Comparison of ENCODE assay signal across 19 cellular contexts in genomic region chr4:11529625-11530201, GRCh38.
A peak's percentile ranks its signal among the peaks of the same experiment; 100 is the strongest.
DNase-seq lines count a peak whose midpoint lies in the region; ATAC-seq and TF ChIP-seq lines count a peak whose summit lies in the region.
"Had no signal": no experiment of that assay in that cellular context is flagged by ENCODE, and none has a peak within 500 bp of the region (broad histone marks: within the 10 kb centered on the region; RNA-seq: fewer than 3 reads in every experiment).

No MANE protein-coding gene starts in this region.

- H3K36me3 Mint-ChIP-seq in CD4-positive, alpha-beta T cell (ENCODE audit: low read depth) = no peaks in the 10 kb centered on the region

- TF ChIP-seq CTCF in epithelial cell of esophagus (IDR thresholded peaks at IDR 0.05; ENCODE audit: insufficient read depth, low read depth, low read length, missing control alignments) = no peak
- TF ChIP-seq CTCF in mucosa of descending colon (IDR thresholded peaks at IDR 0.05) = no peak
- TF ChIP-seq CTCF in CD4-positive, alpha-beta T cell (IDR thresholded peaks at IDR 0.05) = no peak

- intact Hi-C loops in mucosa of descending colon (cut with DNase I, micrococcal nuclease) (no loop called here), posterior vena cava (cut with DNase I) (loop anchor here in 1 of 2 donors (10.0 kb wide), 1 partner anchor 1115 kb away; no protein-coding TSS in a partner anchor)
- intact Hi-C loops in CD4-positive, alpha-beta T cell (cut with DNase I, micrococcal nuclease) = no loop called here

- no peak overlapping the region for H3K4me3 Mint-ChIP-seq in CD4-positive, alpha-beta T cell
- H3K4me3 Mint-ChIP-seq: activated T-cell treated with anti-CD3 and anti-CD28 coated beads, Interleukin-2, amount 50 U/mL, for 72 hours; B cell; HFFc6; mesothelial cell of epicardium had no signal

- H3K9me3 Mint-ChIP-seq in CD4-positive, alpha-beta T cell = peaks cover 2% of the 10 kb centered on the region

- H3K36me3 ChIP-seq in mucosa of descending colon (ENCODE audit: low read depth) = no peaks in the 10 kb centered on the region
- H3K36me3 ChIP-seq: SJSA1 had no signal

- H3K27ac ChIP-seq in CD4-positive, alpha-beta T cell (ENCODE audit: low read depth, low read length) = no peak overlapping the region
- H3K27ac ChIP-seq: coronary artery, SJSA1 had no signal

- no peaks in the 10 kb centered on the region for H3K27me3 ChIP-seq in CD4-positive, alpha-beta T cell (ENCODE audit: control insufficient read depth, insufficient read depth, low read length)
- H3K27me3 ChIP-seq: SJSA1 had no signal

- no peaks in the 10 kb centered on the region for H3K9me3 ChIP-seq in mucosa of descending colon
- no peaks in the 10 kb centered on the region for H3K9me3 ChIP-seq in CD4-positive, alpha-beta T cell (ENCODE audit: control insufficient read depth, low read length)
- H3K9me3 ChIP-seq: SJSA1 had no signal

- ATAC-seq in mucosa of descending colon = peak; percentile 96
- no peak for ATAC-seq in CD4-positive, alpha-beta T cell (ENCODE audit: poor library complexity)
- ATAC-seq: activated T-cell treated with anti-CD3 and anti-CD28 coated beads, Interleukin-2, amount 50 U/mL, for 72 hours had no signal

- no peaks in the 10 kb centered on the region for H3K27me3 Mint-ChIP-seq in CD4-positive, alpha-beta T cell

- CTCF ChIA-PET in CD4-positive, alpha-beta T cell (lab: Charles Lee) = no interaction called here

- H3K4me1 Mint-ChIP-seq in CD4-positive, alpha-beta T cell (ENCODE audit: low read depth) = no peaks in the 10 kb centered on the region
- H3K4me1 Mint-ChIP-seq: B cell had no signal

- DNase-seq in DMS53 (lab: John Stamatoyannopoulos, UW) (peak; percentile 97), NCI-H69 (lab: John Stamatoyannopoulos, UW) (peak; percentile 92), epithelial cell of esophagus (ENCODE audit: low read depth) (peak; percentile 90), mucosa of descending colon (peak in 1 of 3 donors; percentile 27), posterior vena cava (ENCODE audit: low spot score) (no peak), NCI-H510A (lab: John Stamatoyannopoulos, UW) (no peak), OCI-M2 (lab: John Stamatoyannopoulos, UW; ENCODE audit: unreplicated experiment) (no peak)
- no peak for DNase-seq in CD4-positive, alpha-beta T cell
- DNase-seq: activated CD4-positive, alpha-beta T cell treated with anti-CD3 and anti-CD28 coated beads, Interleukin-2, amount 50 U/mL, for 4 hours; activated T-cell treated with anti-CD3 and anti-CD28 coated beads, Interleukin-2, amount 50 U/mL, for 72 hours; HFFc6; Kasumi-1; NCI-H1930; occipital lobe; stimulated activated CD4-positive, alpha-beta T cell treated with anti-CD3 and anti-CD28 coated beads, Interleukin-12 subunit alpha, Interleukin-12 subunit beta, amount 100 ng/mL, for 4 hours had no signal

- H3K4me1 ChIP-seq in mucosa of descending colon (ENCODE audit: low read depth) = no peaks in the 10 kb centered on the region
- H3K4me1 ChIP-seq: SJSA1 had no signal

- POLR2A ChIA-PET in CD4-positive, alpha-beta T cell (lab: Charles Lee) = no interaction called here

- H3K4me3 ChIP-seq in epithelial cell of esophagus (ENCODE audit: low read length) (no peak overlapping the region), mucosa of descending colon (no peak overlapping the region)
- H3K4me3 ChIP-seq: coronary artery, SJSA1 had no signal

- H3K27ac Mint-ChIP-seq in CD4-positive, alpha-beta T cell = no peak overlapping the region
- H3K27ac Mint-ChIP-seq: activated T-cell treated with anti-CD3 and anti-CD28 coated beads, Interleukin-2, amount 50 U/mL, for 72 hours; B cell; HFFc6; mesothelial cell of epicardium had no signal

Comparison
In these comparisons a context has a peak if more than half of its experiments do, and no peak if none do; other contexts are left out.
1. DNase-seq: peak in DMS53 (single experiment), NCI-H69 (single experiment) and epithelial cell of esophagus (single experiment); none in posterior vena cava (single experiment), NCI-H510A (single experiment), OCI-M2 (single experiment) and CD4-positive, alpha-beta T cell (0 of 10).